Comparison of ENCODE assay signal across 13 cellular contexts in the genomic region with DNA sequence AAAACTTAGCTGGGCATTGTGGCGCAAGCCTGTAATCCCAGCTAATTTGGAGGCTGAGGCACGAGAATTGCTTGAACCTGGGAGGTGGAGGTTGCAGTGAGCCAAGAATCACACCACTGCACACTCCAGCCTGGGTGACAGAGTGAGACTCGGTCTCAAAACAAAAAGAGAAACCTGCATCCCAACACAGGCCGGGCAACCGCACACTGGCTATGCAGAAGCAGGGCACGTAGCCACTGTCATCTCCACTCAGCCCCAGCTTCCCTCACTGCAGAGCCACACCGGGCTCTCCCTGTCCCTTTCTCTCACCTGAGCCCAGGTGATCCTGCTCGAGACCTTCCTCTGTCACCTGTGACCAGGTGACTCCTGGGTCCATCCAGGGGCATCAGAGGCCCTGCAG.
"Had no signal": no experiment of that assay in that cellular context is flagged by ENCODE, and none has a peak within 500 bp of the region (broad histone marks: within the 10 kb centered on the region; RNA-seq: fewer than 3 reads in every experiment).

No MANE protein-coding gene starts in this region.

- H3K27ac Mint-ChIP-seq: activated naive CD4-positive, alpha-beta T cell treated with anti-CD3 and anti-CD28 coated beads, Interleukin-2, amount 50 U/mL, for 24 hours; nephron had no signal

- H3K27ac ChIP-seq: coronary artery, lower lobe of right lung, psoas muscle, sigmoid colon, thyroid gland had no signal

- H3K27me3 ChIP-seq: sigmoid colon, thyroid gland had no signal

- H3K27me3 Mint-ChIP-seq: activated naive CD4-positive, alpha-beta T cell treated with anti-CD3 and anti-CD28 coated beads, Interleukin-2, amount 50 U/mL, for 24 hours; T-helper 17 cell had no signal

- DNase-seq: activated CD4-positive, alpha-beta T cell treated with anti-CD3 and anti-CD28 coated beads for 48 hours; central memory CD4-positive, alpha-beta T cell; effector CD8-positive, alpha-beta T cell; foreskin fibroblast; lower lobe of right lung; sigmoid colon; stimulated activated CD4-positive, alpha-beta T cell treated with anti-CD3 and anti-CD28 coated beads, Interleukin-1b, Interleukin-23, amount 100 ng/mL, for 48 hours; T-helper 17 cell; thyroid gland had no signal

- H3K36me3 Mint-ChIP-seq: activated naive CD4-positive, alpha-beta T cell treated with anti-CD3 and anti-CD28 coated beads, Interleukin-2, amount 50 U/mL, for 24 hours had no signal

- ATAC-seq: lower lobe of right lung, psoas muscle, T-helper 17 cell had no signal

- H3K4me3 Mint-ChIP-seq: activated naive CD4-positive, alpha-beta T cell treated with anti-CD3 and anti-CD28 coated beads, Interleukin-2, amount 50 U/mL, for 24 hours; nephron; T-helper 17 cell had no signal

- H3K4me3 ChIP-seq: coronary artery, lower lobe of right lung, psoas muscle, sigmoid colon, thyroid gland had no signal

- H3K9me3 ChIP-seq: lower lobe of right lung, psoas muscle, sigmoid colon, thyroid gland had no signal

- H3K36me3 ChIP-seq: lower lobe of right lung, sigmoid colon, thyroid gland had no signal

- H3K9me3 Mint-ChIP-seq: activated naive CD4-positive, alpha-beta T cell treated with anti-CD3 and anti-CD28 coated beads, Interleukin-2, amount 50 U/mL, for 24 hours; nephron had no signal
